In genomic region chr1:247822060-247822459, GRCh38 we compare ENCODE assay signal across 1 cellular context.
TF ChIP-seq lines count a peak whose summit lies in the region.

No MANE protein-coding gene starts in this region.

TF ChIP-seq in GM23338, 12 proteins besides CTCF, POLR2A, EP300 and RAD21 (continued from another document):
- TF ChIP-seq ETS1 (IDR thresholded peaks at IDR 0.05) = no peak
- no peak for TF ChIP-seq JUNB (IDR thresholded peaks at IDR 0.05; ENCODE audit: unreplicated experiment)
- no peak for TF ChIP-seq EZH2phosphoT487 (IDR thresholded peaks at IDR 0.05; ENCODE audit: unreplicated experiment)
- no peak for TF ChIP-seq ZNF462 (CRISPR knock-in tag; IDR thresholded peaks at IDR 0.05)
- TF ChIP-seq, protein P1, sequence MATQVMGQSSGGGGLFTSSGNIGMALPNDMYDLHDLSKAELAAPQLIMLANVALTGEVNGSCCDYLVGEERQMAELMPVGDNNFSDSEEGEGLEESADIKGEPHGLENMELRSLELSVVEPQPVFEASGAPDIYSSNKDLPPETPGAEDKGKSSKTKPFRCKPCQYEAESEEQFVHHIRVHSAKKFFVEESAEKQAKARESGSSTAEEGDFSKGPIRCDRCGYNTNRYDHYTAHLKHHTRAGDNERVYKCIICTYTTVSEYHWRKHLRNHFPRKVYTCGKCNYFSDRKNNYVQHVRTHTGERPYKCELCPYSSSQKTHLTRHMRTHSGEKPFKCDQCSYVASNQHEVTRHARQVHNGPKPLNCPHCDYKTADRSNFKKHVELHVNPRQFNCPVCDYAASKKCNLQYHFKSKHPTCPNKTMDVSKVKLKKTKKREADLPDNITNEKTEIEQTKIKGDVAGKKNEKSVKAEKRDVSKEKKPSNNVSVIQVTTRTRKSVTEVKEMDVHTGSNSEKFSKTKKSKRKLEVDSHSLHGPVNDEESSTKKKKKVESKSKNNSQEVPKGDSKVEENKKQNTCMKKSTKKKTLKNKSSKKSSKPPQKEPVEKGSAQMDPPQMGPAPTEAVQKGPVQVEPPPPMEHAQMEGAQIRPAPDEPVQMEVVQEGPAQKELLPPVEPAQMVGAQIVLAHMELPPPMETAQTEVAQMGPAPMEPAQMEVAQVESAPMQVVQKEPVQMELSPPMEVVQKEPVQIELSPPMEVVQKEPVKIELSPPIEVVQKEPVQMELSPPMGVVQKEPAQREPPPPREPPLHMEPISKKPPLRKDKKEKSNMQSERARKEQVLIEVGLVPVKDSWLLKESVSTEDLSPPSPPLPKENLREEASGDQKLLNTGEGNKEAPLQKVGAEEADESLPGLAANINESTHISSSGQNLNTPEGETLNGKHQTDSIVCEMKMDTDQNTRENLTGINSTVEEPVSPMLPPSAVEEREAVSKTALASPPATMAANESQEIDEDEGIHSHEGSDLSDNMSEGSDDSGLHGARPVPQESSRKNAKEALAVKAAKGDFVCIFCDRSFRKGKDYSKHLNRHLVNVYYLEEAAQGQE (IDR thresholded peaks at IDR 0.05; ENCODE audit: unreplicated experiment) = no peak
- no peak for TF ChIP-seq CREB1 (CRISPR knock-in tag; IDR thresholded peaks at IDR 0.05; ENCODE audit: low read depth)
- no peak for TF ChIP-seq EZH2 (IDR thresholded peaks at IDR 0.05; ENCODE audit: low read depth, unreplicated experiment)
- TF ChIP-seq ZNF331 (CRISPR knock-in tag; IDR thresholded peaks at IDR 0.05; ENCODE audit: low read depth) = no peak
- no peak for TF ChIP-seq ZNF114 (CRISPR knock-in tag; IDR thresholded peaks at IDR 0.05)
- no peak for TF ChIP-seq STAT1 (IDR thresholded peaks at IDR 0.05; ENCODE audit: unreplicated experiment)
TF ChIP-seq in GM23338: peak in this region for 0.
